18 cellular contexts compared by ENCODE assay signal in the genomic region with DNA sequence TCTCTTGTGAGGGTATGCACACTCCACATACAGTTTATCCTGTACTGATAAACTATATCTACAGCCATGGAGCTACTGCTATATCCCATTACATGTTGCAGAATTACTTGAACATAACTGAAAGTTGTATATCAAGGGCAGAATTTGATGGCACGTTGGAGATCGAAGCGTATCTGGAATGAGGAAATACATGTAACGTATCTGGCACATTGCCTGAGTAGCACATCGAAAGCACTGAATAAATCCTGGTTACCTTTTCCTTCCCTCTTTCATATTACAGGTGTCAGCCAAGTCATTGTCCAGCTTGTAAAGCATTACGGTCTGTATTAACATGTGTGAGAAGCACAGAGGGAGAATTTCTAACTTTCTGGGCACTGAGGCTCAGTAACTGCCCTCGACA. TPM values are rescaled to one million over a fixed set of nuclear protein-coding genes. Genes with fewer than 3 reads are reported as not detected.
DNase-seq lines count a peak whose midpoint lies in the region; ATAC-seq, FAIRE-seq and TF ChIP-seq lines count a peak whose summit lies in the region.
"Had no signal": no experiment of that assay in that cellular context is flagged by ENCODE, and none has a peak within 500 bp of the region (broad histone marks: within the 10 kb centered on the region; RNA-seq: fewer than 3 reads in every experiment).

No MANE protein-coding gene starts in this region.

- FAIRE-seq in H54 (lab: Jason Lieb, UNC) = peak; percentile 38
- FAIRE-seq: HTR-8/SVneo had no signal

- H3K9me3 ChIP-seq in SK-N-MC (ENCODE audit: low read depth, low read length) (no peaks in the 10 kb centered on the region), mucosa of descending colon (no peaks in the 10 kb centered on the region), endodermal cell (ENCODE audit: control insufficient read depth, low read length) (no peaks in the 10 kb centered on the region)
- H3K9me3 ChIP-seq: Caco-2 had no signal

- TF ChIP-seq CTCF in mucosa of descending colon (IDR thresholded peaks at IDR 0.05) (no peak), progenitor cell of endocrine pancreas (IDR thresholded peaks at IDR 0.05; ENCODE audit: unreplicated experiment) (no peak), endodermal cell (conservative IDR thresholded peaks at IDR 0.05) (no peak)

- peak overlapping the region; percentile 59; the same call in 1 of the 2 replicates for H3K4me3 ChIP-seq in SK-N-MC
- H3K4me3 ChIP-seq in mucosa of descending colon = no peak overlapping the region
- no peak overlapping the region for H3K4me3 ChIP-seq in endodermal cell (ENCODE audit: low read length)

- H3K27ac ChIP-seq in SK-N-MC (peak overlapping the region; percentile 62; the same call in 1 of the 2 replicates), endodermal cell (ENCODE audit: low read depth, low read length) (no peak overlapping the region)

- intact Hi-C loops in mucosa of descending colon (cut with DNase I, micrococcal nuclease) = no loop called here

- peaks cover 3% of the 10 kb centered on the region for H3K4me1 ChIP-seq in mucosa of descending colon (ENCODE audit: low read depth)
- no peaks in the 10 kb centered on the region for H3K4me1 ChIP-seq in endodermal cell (ENCODE audit: control insufficient read depth, insufficient read depth, low read length)
- H3K4me1 ChIP-seq: Caco-2 had no signal

- H3K4me3 Mint-ChIP-seq in progenitor cell of endocrine pancreas (ENCODE audit: low read depth) = no peak overlapping the region
- no peak overlapping the region for H3K4me3 Mint-ChIP-seq in endodermal cell
- H3K4me3 Mint-ChIP-seq: B cell; CD4-positive, CD25-positive, alpha-beta regulatory T cell; T-helper 1 cell treated with Interleukin-12 subunit alpha and Interleukin-12 subunit beta and Interleukin-4 antibody, amounts not matched to agents 30 μg/mL and 1 μg/mL, for 36 hours had no signal

- H3K27me3 Mint-ChIP-seq in progenitor cell of endocrine pancreas (no peaks in the 10 kb centered on the region), endodermal cell (ENCODE audit: insufficient read depth) (no peaks in the 10 kb centered on the region)
- H3K27me3 Mint-ChIP-seq: B cell; CD4-positive, CD25-positive, alpha-beta regulatory T cell had no signal

- DNase-seq in DMS53 (lab: John Stamatoyannopoulos, UW) (peak; percentile 66), H54 (ENCODE audit: insufficient read length, low spot score) (no peak), SK-N-MC (ENCODE audit: low read depth, low spot score) (no peak), mucosa of descending colon (peak in 1 of 3 donors; percentile 34), progenitor cell of endocrine pancreas (ENCODE audit: low spot score, unreplicated experiment) (no peak), endodermal cell (no peak)
- DNase-seq: Caco-2; CD4-positive, CD25-positive, alpha-beta regulatory T cell; DMS79 treated with DMSO at 0.1 percent for 48 hours; NCI-H146; NCI-H774 had no signal

- no peaks in the 10 kb centered on the region for H3K27me3 ChIP-seq in endodermal cell (ENCODE audit: control insufficient read depth, insufficient read depth, low read length, poor library complexity, severe bottlenecking)

- H3K9me3 Mint-ChIP-seq in progenitor cell of endocrine pancreas (ENCODE audit: low read depth) (no peaks in the 10 kb centered on the region), endodermal cell (no peaks in the 10 kb centered on the region)

- ATAC-seq in mucosa of descending colon = peak; percentile 37
- ATAC-seq in GM18502 (IDR thresholded peaks at IDR 0.05; ENCODE audit: poor library complexity, unreplicated experiment) = no peak
- ATAC-seq: HCT116, Right ventricle myocardium inferior had no signal

- no peaks in the 10 kb centered on the region for H3K4me1 Mint-ChIP-seq in progenitor cell of endocrine pancreas (ENCODE audit: low read depth)
- no peaks in the 10 kb centered on the region for H3K4me1 Mint-ChIP-seq in endodermal cell
- H3K4me1 Mint-ChIP-seq: B cell; CD4-positive, CD25-positive, alpha-beta regulatory T cell had no signal

- no peak overlapping the region for H3K9ac ChIP-seq in SK-N-MC (ENCODE audit: insufficient read length)
- H3K9ac ChIP-seq in endodermal cell (ENCODE audit: extremely low read depth, low read length, poor library complexity, severe bottlenecking) = no peak overlapping the region

- H3K36me3 Mint-ChIP-seq in progenitor cell of endocrine pancreas (ENCODE audit: insufficient read depth) (no peaks in the 10 kb centered on the region), endodermal cell (ENCODE audit: low read depth) (no peaks in the 10 kb centered on the region)
- H3K36me3 Mint-ChIP-seq: CD4-positive, CD25-positive, alpha-beta regulatory T cell had no signal

- H3K27ac Mint-ChIP-seq in progenitor cell of endocrine pancreas (no peak overlapping the region), endodermal cell (no peak overlapping the region)
- H3K27ac Mint-ChIP-seq: B cell; CD4-positive, CD25-positive, alpha-beta regulatory T cell; T-helper 1 cell treated with Interleukin-12 subunit alpha and Interleukin-12 subunit beta and Interleukin-4 antibody, amounts not matched to agents 30 μg/mL and 1 μg/mL, for 36 hours had no signal

- 91 to 96% methylated on average over 7 of the region's 7 CpGs for WGBS in endodermal cell (ENCODE audit: insufficient coverage in 1 of 2, insufficient read length in 1 of 2), 2 experiments

- H3K36me3 ChIP-seq in SK-N-MC (ENCODE audit: insufficient read depth, low read length) = no peaks in the 10 kb centered on the region
- H3K36me3 ChIP-seq in mucosa of descending colon (ENCODE audit: low read depth) = no peaks in the 10 kb centered on the region
- no peaks in the 10 kb centered on the region for H3K36me3 ChIP-seq in endodermal cell (ENCODE audit: control insufficient read depth, insufficient read depth, low read length)

- no peak for TF ChIP-seq POLR2A in H54 (IDR thresholded peaks at IDR 0.05; ENCODE audit: low read depth, low read length)

RNA-seq across cellular contexts. Expression of gene LIN7A, which starts 42.1 kb away (rescaled TPM):
- total RNA-seq in mucosa of descending colon (1 to 10 TPM in 2 of 3 donors, under 1 TPM in 1; 0.36 to 4.1 (median 3.1) TPM), progenitor cell of endocrine pancreas (7.1 and 8.2 TPM in 2 replicates), endodermal cell (10 to 100 TPM; 19.3 to 27.2 TPM)
- 14.2 TPM for polyA plus RNA-seq in endodermal cell (2013, experiment 1 of 2)
- 11.6 TPM for polyA plus RNA-seq in endodermal cell (2013, experiment 2 of 2)
- total RNA-seq: B cell, G401 had no signal
